10 cellular contexts compared by ENCODE assay signal in the genomic region with DNA sequence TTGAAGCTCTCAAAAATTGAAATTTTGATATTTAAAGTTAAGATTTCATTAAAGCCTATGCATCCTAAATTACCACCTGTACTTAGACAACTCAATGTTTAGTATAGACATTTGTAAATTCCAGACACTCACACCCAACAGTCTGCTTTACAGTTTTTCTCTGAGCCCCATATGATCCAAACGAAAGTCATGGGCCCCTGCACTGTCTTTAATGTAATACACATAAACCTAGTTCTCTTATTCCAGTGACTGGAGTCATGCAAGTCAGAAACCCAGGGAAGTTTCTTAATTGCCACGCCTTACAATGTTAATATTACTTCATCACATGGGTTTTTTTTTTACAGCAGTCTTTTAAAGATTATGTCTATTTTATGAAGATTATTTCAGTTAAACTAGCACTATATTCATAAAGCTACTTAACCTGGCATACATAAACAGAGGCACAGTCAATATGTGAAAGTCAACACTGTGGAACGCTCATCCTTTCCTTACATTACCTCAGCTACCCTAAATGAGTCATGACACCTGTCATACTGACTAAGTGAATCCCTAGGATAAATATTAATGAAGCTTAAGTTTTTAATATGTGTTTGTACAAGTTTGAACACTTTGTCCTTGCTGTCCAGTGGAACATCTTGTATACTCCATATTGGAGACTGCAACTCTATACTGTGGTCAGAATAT.
DNase-seq lines count a peak whose midpoint lies in the region; ATAC-seq and TF ChIP-seq lines count a peak whose summit lies in the region.
"Had no signal": no experiment of that assay in that cellular context is flagged by ENCODE, and none has a peak within 500 bp of the region (broad histone marks: within the 10 kb centered on the region; RNA-seq: fewer than 3 reads in every experiment).

No MANE protein-coding gene starts in this region.

- no peak for DNase-seq in lower leg skin (ENCODE audit: low spot score in 2 of 2)
- no peak for DNase-seq in NCI-H1436 treated with DMSO at 0.1 percent for 48 hours (lab: John Stamatoyannopoulos, UW)
- DNase-seq in HAP-1 (ENCODE audit: low spot score in 2 of 2) = no peak
- no peak for DNase-seq in DMS79 (lab: John Stamatoyannopoulos, UW)
- DNase-seq: colonic mucosa, NCI-H1417 treated with DMSO at 0.1 percent for 48 hours had no signal

- no peaks in the 10 kb centered on the region for H3K9me3 ChIP-seq in HAP-1
- H3K9me3 ChIP-seq: colonic mucosa had no signal

- in situ Hi-C loops in HAP-1 (cut with MboI; ENCODE audit: low sequenced_read_pairs) = no loop called here

- 72 to 74% methylated on average over 3 of the region's 3 CpGs for WGBS in lower leg skin, 2 donors

- intact Hi-C loops in lower leg skin (cut with DNase I; ENCODE audit: low total_unique reads) = no loop called here

- H3K27me3 ChIP-seq in HAP-1 (ENCODE audit: low read depth) = no peaks in the 10 kb centered on the region
- H3K27me3 ChIP-seq: colonic mucosa had no signal

- ATAC-seq in GM18508 (IDR thresholded peaks at IDR 0.05; ENCODE audit: insufficient read depth, unreplicated experiment) = peak; percentile 98
- peak; percentile 71 for ATAC-seq in GM21526 (IDR thresholded peaks at IDR 0.05; ENCODE audit: low FRiP score, unreplicated experiment)
- ATAC-seq in HG03342 (IDR thresholded peaks at IDR 0.05; ENCODE audit: unreplicated experiment) = peak; percentile 83
- peak; percentile 99 for ATAC-seq in esophagus mucosa

- no peak for TF ChIP-seq CTCF in lower leg skin (IDR thresholded peaks at IDR 0.05)

- H3K4me3 ChIP-seq in lower leg skin (ENCODE audit: low read depth, poor library complexity, severe bottlenecking) (no peak overlapping the region), HAP-1 (no peak overlapping the region)
- H3K4me3 ChIP-seq: colonic mucosa had no signal

- H3K36me3 ChIP-seq in HAP-1 (replicated peaks) = no peaks in the 10 kb centered on the region; the same call in 1 of the 2 replicates
- H3K36me3 ChIP-seq: colonic mucosa had no signal

- no peaks in the 10 kb centered on the region for H3K4me1 ChIP-seq in HAP-1
- H3K4me1 ChIP-seq: colonic mucosa had no signal

- no peak for TF ChIP-seq POLR2A in lower leg skin (IDR thresholded peaks at IDR 0.05)
